35 cellular contexts compared by ENCODE assay signal in genomic region chr1:48654606-48655210, GRCh38.
DNase-seq lines count a peak whose midpoint lies in the region; ATAC-seq and TF ChIP-seq lines count a peak whose summit lies in the region.
"Had no signal": no experiment of that assay in that cellular context is flagged by ENCODE, and none has a peak within 500 bp of the region (broad histone marks: within the 10 kb centered on the region; RNA-seq: fewer than 3 reads in every experiment).

No MANE protein-coding gene starts in this region.

- H3K27ac Mint-ChIP-seq in neural progenitor cell = no peak overlapping the region
- no peak overlapping the region for H3K27ac Mint-ChIP-seq in CD8-positive, alpha-beta memory T cell
- H3K27ac Mint-ChIP-seq: activated naive CD8-positive, alpha-beta T cell treated with anti-CD3 and anti-CD28 coated beads for 36 hours; activated T-cell treated with anti-CD3 and anti-CD28 coated beads, Interleukin-2, amount 50 U/mL, for 24 hours; immature natural killer cell; progenitor cell of endocrine pancreas; T-helper 17 cell had no signal

- H3F3A ChIP-seq in neural progenitor cell (ENCODE audit: low read depth) = no peaks in the 10 kb centered on the region

- no peaks in the 10 kb centered on the region for H3K27me3 ChIP-seq in BLaER1 treated with 17β-estradiol and CSF1 and Interleukin-3, amounts not matched to agents 10 nM and 100 nM
- H3K27me3 ChIP-seq in neural progenitor cell (no peaks in the 10 kb centered on the region), vagina (no peaks in the 10 kb centered on the region), mesenchymal stem cell (ENCODE audit: control insufficient read depth in 1 of 2, insufficient read depth in 1 of 2, low read length in 2 of 2) (peaks cover 5 to 8% of the 10 kb centered on the region in 2 experiments)
- no peaks in the 10 kb centered on the region for H3K27me3 ChIP-seq in CD8-positive, alpha-beta memory T cell (ENCODE audit: insufficient read depth, low read length, poor library complexity, severe bottlenecking)
- H3K27me3 ChIP-seq: sigmoid colon, stomach, uterus had no signal

- no peaks in the 10 kb centered on the region for H3K79me1 ChIP-seq in mesenchymal stem cell (replicated peaks; ENCODE audit: low read length, poor library complexity, severe bottlenecking)

- H3K14ac ChIP-seq in mesenchymal stem cell (ENCODE audit: low read length in 2 of 2) = no peak overlapping the region

- no peak overlapping the region for H3K4me3 Mint-ChIP-seq in neural progenitor cell
- H3K4me3 Mint-ChIP-seq in CD8-positive, alpha-beta memory T cell = no peak overlapping the region
- H3K4me3 Mint-ChIP-seq: activated naive CD8-positive, alpha-beta T cell treated with anti-CD3 and anti-CD28 coated beads for 36 hours; activated T-cell treated with anti-CD3 and anti-CD28 coated beads, Interleukin-2, amount 50 U/mL, for 24 hours; CD14-positive monocyte; immature natural killer cell; naive B cell; T-helper 17 cell had no signal

- H4K20me1 ChIP-seq in BLaER1 treated with 17β-estradiol and CSF1 and Interleukin-3, amounts not matched to agents 10 nM and 100 nM = no peaks in the 10 kb centered on the region
- no peaks in the 10 kb centered on the region for H4K20me1 ChIP-seq in neural progenitor cell (ENCODE audit: low read depth)

- TF ChIP-seq CTCF in neural progenitor cell (IDR thresholded peaks at IDR 0.05) (no peak), vagina (IDR thresholded peaks at IDR 0.05) (no peak)

- no peaks in the 10 kb centered on the region for H3K9me3 Mint-ChIP-seq in neural progenitor cell
- peaks cover 0 to 1% (median 0%) of the 10 kb centered on the region in 5 donors for H3K9me3 Mint-ChIP-seq in CD8-positive, alpha-beta memory T cell
- H3K9me3 Mint-ChIP-seq: activated naive CD8-positive, alpha-beta T cell treated with anti-CD3 and anti-CD28 coated beads for 36 hours; activated T-cell treated with anti-CD3 and anti-CD28 coated beads, Interleukin-2, amount 50 U/mL, for 24 hours; immature natural killer cell; naive B cell had no signal

- H2BK12ac ChIP-seq in mesenchymal stem cell (ENCODE audit: low read length in 2 of 2) = no peak overlapping the region

- H2AK5ac ChIP-seq in mesenchymal stem cell (ENCODE audit: low read length, severe bottlenecking) = no peak overlapping the region

- no peak overlapping the region for H3K23ac ChIP-seq in mesenchymal stem cell (ENCODE audit: low read length in 2 of 2)

- H3K36me3 Mint-ChIP-seq in neural progenitor cell = no peaks in the 10 kb centered on the region
- H3K36me3 Mint-ChIP-seq in CD8-positive, alpha-beta memory T cell = peaks cover 0 to 1% (median 0%) of the 10 kb centered on the region in 3 donors
- H3K36me3 Mint-ChIP-seq: activated naive CD8-positive, alpha-beta T cell treated with anti-CD3 and anti-CD28 coated beads for 36 hours; CD14-positive monocyte; immature natural killer cell; naive B cell had no signal

- H3K4me1 Mint-ChIP-seq in neural progenitor cell = peaks cover 5% of the 10 kb centered on the region
- no peaks in the 10 kb centered on the region for H3K4me1 Mint-ChIP-seq in CD8-positive, alpha-beta memory T cell
- H3K4me1 Mint-ChIP-seq: activated naive CD8-positive, alpha-beta T cell treated with anti-CD3 and anti-CD28 coated beads for 36 hours; immature natural killer cell had no signal

- peaks cover 26 to 100% (median 90%) of the 10 kb centered on the region in 10 experiments for H3K4me1 ChIP-seq in BLaER1 treated with 17β-estradiol and CSF1 and Interleukin-3, amounts not matched to agents 10 nM and 100 nM
- peaks cover 12% of the 10 kb centered on the region for H3K4me1 ChIP-seq in neural progenitor cell
- H3K4me1 ChIP-seq in CD8-positive, alpha-beta memory T cell (ENCODE audit: insufficient read depth, low read length) = no peaks in the 10 kb centered on the region
- no peaks in the 10 kb centered on the region for H3K4me1 ChIP-seq in vagina
- H3K4me1 ChIP-seq in mesenchymal stem cell (ENCODE audit: control insufficient read depth, insufficient read depth, low read depth, low read length) = no peaks in the 10 kb centered on the region
- H3K4me1 ChIP-seq: sigmoid colon, stomach, uterus had no signal

- no peak overlapping the region for H3K18ac ChIP-seq in mesenchymal stem cell (ENCODE audit: low read depth in 1 of 2, low read length in 2 of 2)

- H3K27me3 Mint-ChIP-seq in neural progenitor cell (ENCODE audit: insufficient read depth, low read depth) = peaks cover 8% of the 10 kb centered on the region
- peaks cover 0 to 6% of the 10 kb centered on the region in 2 donors for H3K27me3 Mint-ChIP-seq in CD8-positive, alpha-beta memory T cell
- H3K27me3 Mint-ChIP-seq: activated naive CD8-positive, alpha-beta T cell treated with anti-CD3 and anti-CD28 coated beads for 36 hours; naive B cell had no signal

- peak in 2 of 3 experiments; percentile 62 to 93 for DNase-seq in NCI-H1417 (lab: John Stamatoyannopoulos, UW)
- DNase-seq in neural progenitor cell (ENCODE audit: low spot score) = peak; percentile 62
- no peak for DNase-seq in CD8-positive, alpha-beta memory T cell
- no peak for DNase-seq in vagina (ENCODE audit: extremely low spot score in 2 of 2)
- DNase-seq in mesenchymal stem cell = no peak
- DNase-seq: activated CD4-positive, CD25-positive, alpha-beta regulatory T cell; activated gamma-delta T cell; activated naive CD8-positive, alpha-beta T cell treated with anti-CD3 and anti-CD28 coated beads for 36 hours; activated T-cell treated with anti-CD3 and anti-CD28 coated beads, Interleukin-2, amount 50 U/mL, for 24 hours; aorta; Calu3; cortex of kidney; DMS79 treated with DMSO at 0.1 percent for 48 hours; effector memory CD4-positive, alpha-beta T cell; GF-D8; HCEC 1CT; immature natural killer cell; Kasumi-1; midbrain; naive B cell; NCI-H187; NCI-H2171 treated with DMSO at 0.1 percent for 48 hours; NCI-H526; RPMI8226; sigmoid colon; stimulated activated CD4-positive, alpha-beta T cell treated with anti-CD3 and anti-CD28 coated beads, Interleukin-4, amount 100 ng/mL, for 1 hour; stomach; T-helper 17 cell; uterus had no signal

- no peak overlapping the region for H2BK120ac ChIP-seq in mesenchymal stem cell (ENCODE audit: low read depth, low read length)

- H3K27ac ChIP-seq in BLaER1 treated with 17β-estradiol and CSF1 and Interleukin-3, amounts not matched to agents 10 nM and 100 nM = no peak overlapping the region
- H3K27ac ChIP-seq in neural progenitor cell (no peak overlapping the region), vagina (no peak overlapping the region), mesenchymal stem cell (ENCODE audit: low read length, poor library complexity, severe bottlenecking) (no peak overlapping the region)
- no peak overlapping the region for H3K27ac ChIP-seq in CD8-positive, alpha-beta memory T cell (ENCODE audit: low read depth, low read length)
- H3K27ac ChIP-seq: epithelial cell of prostate, sigmoid colon, SK-N-MC, stomach, uterus had no signal

- no peak overlapping the region for H4K91ac ChIP-seq in mesenchymal stem cell (ENCODE audit: low read length)

- 64% methylated on average over 8 of the region's 8 CpGs for WGBS in mesenchymal stem cell

- TF ChIP-seq POLR2A in vagina (IDR thresholded peaks at IDR 0.05) = no peak

- H2AFZ ChIP-seq in neural progenitor cell (replicated peaks) (no peak overlapping the region), mesenchymal stem cell (ENCODE audit: low read depth, low read length) (no peak overlapping the region)

- 0 out of 20 replicates have a peak overlapping the region, but pooled peaks of 1 of the 10 experiments have one; percentile 12 for H3K4me3 ChIP-seq in BLaER1 treated with 17β-estradiol and CSF1 and Interleukin-3, amounts not matched to agents 10 nM and 100 nM
- H3K4me3 ChIP-seq in neural progenitor cell (no peak overlapping the region), vagina (no peak overlapping the region), mesenchymal stem cell (ENCODE audit: insufficient read depth in 1 of 2, low read depth in 1 of 2, low read length in 2 of 2) (no peak overlapping the region)
- no peak overlapping the region for H3K4me3 ChIP-seq in CD8-positive, alpha-beta memory T cell (ENCODE audit: low read length)
- H3K4me3 ChIP-seq: sigmoid colon, SK-N-MC, stomach, uterus had no signal

- H3K36me3 ChIP-seq in BLaER1 treated with 17β-estradiol and CSF1 and Interleukin-3, amounts not matched to agents 10 nM and 100 nM = no peaks in the 10 kb centered on the region
- H3K36me3 ChIP-seq in neural progenitor cell (no peaks in the 10 kb centered on the region), vagina (no peaks in the 10 kb centered on the region), mesenchymal stem cell (ENCODE audit: control insufficient read depth in 1 of 2, insufficient read depth in 2 of 2, low read depth in 1 of 2, low read length in 2 of 2) (no peaks in the 10 kb centered on the region)
- H3K36me3 ChIP-seq in CD8-positive, alpha-beta memory T cell (ENCODE audit: insufficient read depth, low read length) = no peaks in the 10 kb centered on the region
- H3K36me3 ChIP-seq: sigmoid colon, stomach, uterus had no signal

- intact Hi-C loops in vagina (cut with DNase I) = no loop called here

- H4K8ac ChIP-seq in mesenchymal stem cell (ENCODE audit: low read length) = no peak overlapping the region

- no peak overlapping the region for H3K9ac ChIP-seq in BLaER1 treated with 17β-estradiol and CSF1 and Interleukin-3, amounts not matched to agents 10 nM and 100 nM
- H3K9ac ChIP-seq in neural progenitor cell (no peak overlapping the region), mesenchymal stem cell (ENCODE audit: low read length) (no peak overlapping the region)

- POLR2A ChIA-PET in CD8-positive, alpha-beta memory T cell (lab: Charles Lee) = no interaction called here

- no peak overlapping the region for H2BK5ac ChIP-seq in mesenchymal stem cell (ENCODE audit: low read depth, low read length, poor library complexity, severe bottlenecking)

- no peak overlapping the region for H2BK15ac ChIP-seq in mesenchymal stem cell (ENCODE audit: low read depth, poor library complexity, severe bottlenecking)

- peak overlapping the region in 7 of 11 experiments; percentile 10 to 88 (median 33); a peak in 12 of 22 replicates for H3K4me2 ChIP-seq in BLaER1 treated with 17β-estradiol and CSF1 and Interleukin-3, amounts not matched to agents 10 nM and 100 nM
- peak overlapping the region; percentile 16 for H3K4me2 ChIP-seq in neural progenitor cell
- no peak overlapping the region for H3K4me2 ChIP-seq in mesenchymal stem cell (ENCODE audit: low read length, poor library complexity, severe bottlenecking)

- H3K4ac ChIP-seq in mesenchymal stem cell (ENCODE audit: low read depth in 1 of 2, low read length in 2 of 2) = no peak overlapping the region

- H3K9me3 ChIP-seq in BLaER1 treated with 17β-estradiol and CSF1 and Interleukin-3, amounts not matched to agents 10 nM and 100 nM (replicated peaks in 1 of 11) = no peaks in the 10 kb centered on the region
- no peaks in the 10 kb centered on the region for H3K9me3 ChIP-seq in neural progenitor cell (ENCODE audit: low read depth)
- no peaks in the 10 kb centered on the region for H3K9me3 ChIP-seq in CD8-positive, alpha-beta memory T cell (ENCODE audit: low read length)
- no peaks in the 10 kb centered on the region for H3K9me3 ChIP-seq in vagina
- no peaks in the 10 kb centered on the region for H3K9me3 ChIP-seq in mesenchymal stem cell (ENCODE audit: control insufficient read depth, low read length)
- H3K9me3 ChIP-seq: sigmoid colon, stomach, uterus had no signal

- no peaks in the 10 kb centered on the region for H3K79me2 ChIP-seq in neural progenitor cell (ENCODE audit: low read depth)

- CTCF ChIA-PET in CD8-positive, alpha-beta memory T cell (lab: Charles Lee) = no interaction called here

- ATAC-seq in SK-N-SH treated with all-trans-retinoic acid at 6 μM for 48 hours = peak; percentile 94
- ATAC-seq: T-helper 17 cell had no signal

Comparison
In these comparisons a context has a peak if more than half of its experiments do, and no peak if none do; other contexts are left out.
1. DNase-seq: peak in NCI-H1417 (2 of 3) and neural progenitor cell (single experiment); none in CD8-positive, alpha-beta memory T cell (0 of 5), vagina (0 of 2) and mesenchymal stem cell (single experiment).